Comparison of ENCODE assay signal across 8 cellular contexts in the genomic region with DNA sequence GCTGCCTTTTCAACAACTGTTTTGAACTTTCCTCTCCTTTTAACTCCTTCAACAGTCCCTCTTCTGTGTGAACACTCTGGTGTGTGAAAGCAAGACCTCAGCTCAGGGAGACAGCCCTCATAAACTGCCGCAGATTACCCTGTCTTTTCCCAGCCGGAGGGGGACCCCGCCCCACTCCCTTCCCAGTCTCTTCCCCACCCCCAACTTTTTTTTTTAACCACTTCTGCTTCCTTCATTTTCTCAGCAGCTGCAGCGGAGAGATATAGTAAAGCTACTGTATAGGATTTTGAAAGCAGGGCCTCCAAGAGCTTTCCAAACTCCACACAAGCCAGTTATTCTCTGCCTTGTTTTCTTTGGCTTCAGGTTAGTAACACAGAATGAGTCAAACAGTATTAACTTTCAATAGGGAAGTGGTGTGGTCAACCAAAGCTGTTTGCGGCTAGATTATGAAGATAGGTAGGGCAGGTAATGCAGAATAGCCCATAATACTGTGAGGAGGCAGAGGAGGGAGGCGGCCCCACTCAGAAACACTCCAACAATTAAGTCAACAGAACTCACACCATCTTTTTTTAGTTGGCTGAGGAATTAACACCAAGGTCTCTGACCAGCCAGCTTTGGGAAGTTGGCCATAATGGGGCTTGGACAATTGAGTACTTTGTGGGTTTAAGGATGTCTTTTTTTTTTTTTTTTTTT.
DNase-seq lines count a peak whose midpoint lies in the region; ATAC-seq lines count a peak whose summit lies in the region.

No MANE protein-coding gene starts in this region.

- intact Hi-C loops in left ventricle myocardium superior (cut with micrococcal nuclease), result no loop called here

- H3K27me3 ChIP-seq in MG63, result no peaks in the 10 kb centered on the region

- no peak overlapping the region for H3K4me3 Mint-ChIP-seq in activated T-cell treated with anti-CD3 and anti-CD28 coated beads, Interleukin-2, amount 50 U/mL, for 4 hours

- peaks cover 52% of the 10 kb centered on the region for H3K36me3 ChIP-seq in MG63

- peak; percentile 98 for DNase-seq in H4 (ENCODE audit: low spot score)
- peak; percentile 39 for DNase-seq in MG63
- no peak for DNase-seq in activated T-cell treated with anti-CD3 and anti-CD28 coated beads, Interleukin-2, amount 50 U/mL, for 4 hours
- DNase-seq in left ventricle myocardium superior, result no peak
- peak; percentile 83 for DNase-seq in stromal cell of bone marrow (ENCODE audit: low read depth)
- no peak for DNase-seq in GDM1 (lab: John Stamatoyannopoulos, UW)
- no peak for DNase-seq in NCI-H1436 treated with DMSO at 0.1 percent for 48 hours (lab: John Stamatoyannopoulos, UW)

- no peaks in the 10 kb centered on the region for H3K27me3 Mint-ChIP-seq in activated T-cell treated with anti-CD3 and anti-CD28 coated beads, Interleukin-2, amount 50 U/mL, for 4 hours (ENCODE audit: low read depth)

- peaks cover 46% of the 10 kb centered on the region for H3K4me1 Mint-ChIP-seq in activated T-cell treated with anti-CD3 and anti-CD28 coated beads, Interleukin-2, amount 50 U/mL, for 4 hours (ENCODE audit: low read depth)

- no peak overlapping the region for H3K4me3 ChIP-seq in MG63

- no peaks in the 10 kb centered on the region for H3K9me3 ChIP-seq in MG63

- H3K9me3 Mint-ChIP-seq in activated T-cell treated with anti-CD3 and anti-CD28 coated beads, Interleukin-2, amount 50 U/mL, for 4 hours, result no peaks in the 10 kb centered on the region

- ATAC-seq in GM18517 (IDR thresholded peaks at IDR 0.05; ENCODE audit: unreplicated experiment), result peak; percentile 89
- peak; percentile 72 to 76 for ATAC-seq in activated T-cell treated with anti-CD3 and anti-CD28 coated beads, Interleukin-2, amount 50 U/mL, for 4 hours
- peak; percentile 80 for ATAC-seq in left ventricle myocardium superior

- H3K36me3 Mint-ChIP-seq in activated T-cell treated with anti-CD3 and anti-CD28 coated beads, Interleukin-2, amount 50 U/mL, for 4 hours (ENCODE audit: insufficient read depth), result peaks cover 32% of the 10 kb centered on the region

Comparison
In these comparisons a context has a peak if more than half of its experiments do, and no peak if none do; other contexts are left out.
1. DNase-seq: peak in H4 (single experiment), MG63 (single experiment) and stromal cell of bone marrow (single experiment); none in activated T-cell treated with anti-CD3 and anti-CD28 coated beads, Interleukin-2, amount 50 U/mL, for 4 hours (single experiment), left ventricle myocardium superior (single experiment), GDM1 (single experiment) and NCI-H1436 treated with DMSO at 0.1 percent for 48 hours (single experiment).
2. Peak in every context shown above with its lines, with median percentiles within 50 percentile points of each other: ATAC-seq.